Comparison of ENCODE assay signal across 8 cellular contexts in the genomic region with DNA sequence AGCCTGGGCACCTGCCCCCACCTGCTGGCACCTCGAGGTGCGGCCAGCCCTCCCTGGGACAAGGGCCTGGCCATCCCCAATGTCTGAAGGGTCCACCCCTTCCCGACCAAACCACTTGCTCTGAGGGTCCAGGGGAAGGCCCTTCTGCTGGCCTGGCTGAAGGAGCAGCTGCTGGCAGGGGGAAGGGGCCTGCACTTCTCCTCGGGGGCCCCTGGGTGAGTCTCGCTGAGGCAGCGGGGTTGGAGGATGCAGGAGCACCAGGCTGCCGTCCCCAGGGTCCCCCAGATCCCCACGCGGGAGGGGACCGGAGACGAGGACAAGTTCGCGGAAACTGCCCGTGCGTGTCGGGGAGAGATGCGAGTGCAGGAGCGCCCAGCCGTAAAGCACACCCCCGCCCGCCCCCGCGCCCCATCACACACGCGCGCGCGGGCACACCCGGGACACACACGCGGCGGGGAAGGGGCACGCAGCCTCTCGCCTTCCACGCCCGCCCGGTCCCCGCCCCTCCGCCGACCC. TPM values are rescaled to one million over a fixed set of nuclear protein-coding genes. Genes with fewer than 3 reads are reported as not detected.
DNase-seq lines count a peak whose midpoint lies in the region; ATAC-seq and TF ChIP-seq lines count a peak whose summit lies in the region.

No MANE protein-coding gene starts in this region.

- H3K4me1 Mint-ChIP-seq in naive thymus-derived CD8-positive, alpha-beta T cell, result peaks cover 0 to 9% (median 3%) of the 10 kb centered on the region in 4 donors

- DNase-seq in NCI-H345 (lab: John Stamatoyannopoulos, UW) (peak; percentile 46), NCI-H345 treated with DMSO at 0.1 percent for 48 hours (lab: John Stamatoyannopoulos, UW; ENCODE audit: unreplicated experiment) (no peak), adipocyte (ENCODE audit: low read depth) (peak; percentile 18), upper lobe of left lung (peak in 1 of 2 donors; percentile 86), SHP77 treated with DMSO at 0.1 percent for 48 hours (lab: John Stamatoyannopoulos, UW) (no peak), DMS 273 treated with DMSO at 0.1 percent for 48 hours (lab: John Stamatoyannopoulos, UW) (no peak)
- peak in 9 of 10 donors; percentile 32 to 80 (median 60) for DNase-seq in naive thymus-derived CD8-positive, alpha-beta T cell

- no peak for TF ChIP-seq CTCF in upper lobe of left lung (IDR thresholded peaks at IDR 0.05)

- peaks cover under 1% of the 10 kb centered on the region for H3K9me3 ChIP-seq in adipocyte (ENCODE audit: control insufficient read depth, low read length)
- H3K9me3 ChIP-seq in upper lobe of left lung, result no peaks in the 10 kb centered on the region

- peaks cover 0 to 15% (median 4%) of the 10 kb centered on the region in 5 donors for H3K27me3 Mint-ChIP-seq in naive thymus-derived CD8-positive, alpha-beta T cell

- H3K27ac ChIP-seq in upper lobe of left lung, result no peak overlapping the region

- TF ChIP-seq EP300 in upper lobe of left lung (IDR thresholded peaks at IDR 0.05), result no peak

- H3K4me1 ChIP-seq in adipocyte (ENCODE audit: control insufficient read depth, insufficient read depth, low read length) (no peaks in the 10 kb centered on the region), upper lobe of left lung (peaks cover 5 to 29% (median 16%) of the 10 kb centered on the region in 4 donors)

- no peak for TF ChIP-seq POLR2A in upper lobe of left lung (IDR thresholded peaks at IDR 0.05)

- H3K4me3 Mint-ChIP-seq in naive thymus-derived CD8-positive, alpha-beta T cell, result peak overlapping the region in 9 of 10 donors; percentile 26 to 84 (median 62)

- peaks cover 0 to 2% (median 0%) of the 10 kb centered on the region in 9 donors for H3K9me3 Mint-ChIP-seq in naive thymus-derived CD8-positive, alpha-beta T cell

- H3K36me3 Mint-ChIP-seq in naive thymus-derived CD8-positive, alpha-beta T cell, result no peaks in the 10 kb centered on the region

- ATAC-seq in naive thymus-derived CD8-positive, alpha-beta T cell, result peak; percentile 73 to 78
- ATAC-seq in upper lobe of left lung (ENCODE audit: low FRiP score in 2 of 2), result no peak
- ATAC-seq in HG02973 (IDR thresholded peaks at IDR 0.05; ENCODE audit: unreplicated experiment), result no peak

- POLR2A ChIA-PET in naive thymus-derived CD8-positive, alpha-beta T cell (lab: Charles Lee), result interaction anchor here (0.5 kb wide), 1 partner anchor 9 kb away, joined by 3 read pairs; no protein-coding TSS in a partner anchor

- H3K27me3 ChIP-seq in adipocyte (replicated peaks; ENCODE audit: control insufficient read depth, insufficient read depth, low read length) (peaks cover 32% of the 10 kb centered on the region), upper lobe of left lung (peaks cover 0 to 42% (median 27%) of the 10 kb centered on the region in 4 donors)

- H3K9ac ChIP-seq in adipocyte (ENCODE audit: low read length), result no peak overlapping the region

- H3K4me3 ChIP-seq in adipocyte (ENCODE audit: low read length) (no peak overlapping the region), upper lobe of left lung (peak overlapping the region in 3 of 4 donors; percentile 42 to 54 (median 47))

- H3K36me3 ChIP-seq in adipocyte (ENCODE audit: control insufficient read depth, insufficient read depth, low read length, severe bottlenecking) (no peaks in the 10 kb centered on the region), upper lobe of left lung (no peaks in the 10 kb centered on the region)

- H3K27ac Mint-ChIP-seq in naive thymus-derived CD8-positive, alpha-beta T cell, result peak overlapping the region in 2 of 10 donors; percentile 56 to 59

- 4% methylated on average over 19 of the region's 40 CpGs; no CpG with 5 or more reads in 1 of the 2 donors for WGBS in upper lobe of left lung, 2 donors

RNA-seq across cellular contexts. Expression of a gene that starts 0.7 kb away (rescaled TPM):
- 1 to 10 TPM; 2.3 to 2.7 TPM for total RNA-seq in naive thymus-derived CD8-positive, alpha-beta T cell
- polyA plus RNA-seq in naive thymus-derived CD8-positive, alpha-beta T cell, result 1 to 10 TPM in 1 of 3 donors, under 1 TPM in 2; 0.03 to 1.8 (median 0.95) TPM
- total RNA-seq in upper lobe of left lung, result 10 to 100 TPM in 2 of 6 donors, 1 to 10 TPM in 4; 6.4 to 46.1 (median 9.3) TPM

RNA-seq across cellular contexts. Expression of a gene that starts 56.1 kb away (rescaled TPM):
- not detected for total RNA-seq in naive thymus-derived CD8-positive, alpha-beta T cell
- not detected for polyA plus RNA-seq in naive thymus-derived CD8-positive, alpha-beta T cell
- total RNA-seq in upper lobe of left lung, result under 1 TPM in 1 of 6 donors, not detected in 5; 0.30 TPM

Comparison
In these comparisons a context has a peak if more than half of its experiments do, and no peak if none do; other contexts are left out.
1. DNase-seq: peak in NCI-H345 (single experiment), adipocyte (single experiment) and naive thymus-derived CD8-positive, alpha-beta T cell (9 of 10); none in NCI-H345 treated with DMSO at 0.1 percent for 48 hours (single experiment), SHP77 treated with DMSO at 0.1 percent for 48 hours (single experiment) and DMS 273 treated with DMSO at 0.1 percent for 48 hours (single experiment).
2. ATAC-seq: peak in naive thymus-derived CD8-positive, alpha-beta T cell (2 of 2); none in upper lobe of left lung (0 of 2) and HG02973 (single experiment).